ENCODE assay signal across 22 cellular contexts in the genomic region with DNA sequence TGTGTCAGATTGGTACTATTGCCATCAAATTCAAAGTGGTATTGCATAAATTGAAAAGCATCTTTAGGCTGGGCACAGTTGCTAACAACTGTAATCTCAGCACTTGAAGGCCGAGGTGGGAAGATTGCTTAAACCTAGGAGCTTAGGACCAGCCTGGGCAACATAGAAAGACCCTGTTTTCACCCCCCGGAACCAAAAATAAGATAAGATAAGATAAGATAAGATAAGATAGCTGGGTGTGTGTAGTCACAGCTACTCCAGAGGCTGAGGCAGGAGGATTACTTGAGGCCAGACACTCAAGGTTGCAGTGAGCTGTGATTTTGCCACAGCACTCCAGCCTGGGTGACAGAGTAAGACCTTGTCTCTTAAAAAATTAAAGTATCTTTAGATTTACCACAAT.
"Had no signal": no experiment of that assay in that cellular context is flagged by ENCODE, and none has a peak within 500 bp of the region (broad histone marks: within the 10 kb centered on the region; RNA-seq: fewer than 3 reads in every experiment).

No MANE protein-coding gene starts in this region.

- H3K27me3 ChIP-seq: colonic mucosa, esophagus squamous epithelium, gastrocnemius medialis, heart right ventricle had no signal

- H3K4me1 Mint-ChIP-seq: endodermal cell; naive thymus-derived CD4-positive, alpha-beta T cell had no signal

- H3K36me3 ChIP-seq: colonic mucosa, esophagus squamous epithelium, gastrocnemius medialis, heart right ventricle, left lung, lower lobe of right lung had no signal

- DNase-seq: colonic mucosa; cortex of kidney; effector CD8-positive, alpha-beta T cell; effector memory CD8-positive, alpha-beta T cell; endodermal cell; esophagus squamous epithelium; foreskin fibroblast; gastrocnemius medialis; glutamatergic neuron; head of caudate nucleus; heart right ventricle; hippocampal formation; left cardiac atrium; left lung; left ventricle myocardium superior; lower lobe of right lung; mesenchymal stem cell; midbrain; naive thymus-derived CD4-positive, alpha-beta T cell had no signal

- H3K27me3 Mint-ChIP-seq: dendritic cell treated with granulocyte-macrophage colony-stimulating factor and Interleukin-4, amounts not matched to agents 40 ng/mL and 50 ng/mL, for 4 days; effector memory CD8-positive, alpha-beta T cell had no signal

- H3K27ac ChIP-seq: colonic mucosa, epithelial cell of prostate, esophagus squamous epithelium, gastrocnemius medialis, heart right ventricle, left lung, lower lobe of right lung had no signal

- H3K4me3 Mint-ChIP-seq: dendritic cell treated with granulocyte-macrophage colony-stimulating factor and Interleukin-4, amounts not matched to agents 40 ng/mL and 50 ng/mL, for 4 days; effector memory CD8-positive, alpha-beta T cell; endodermal cell; naive thymus-derived CD4-positive, alpha-beta T cell had no signal

- H3K36me3 Mint-ChIP-seq: naive thymus-derived CD4-positive, alpha-beta T cell had no signal

- ATAC-seq: effector memory CD8-positive, alpha-beta T cell; esophagus mucosa; gastrocnemius medialis; heart right ventricle; left cardiac atrium; left lung; left ventricle myocardium superior; lower lobe of right lung; naive thymus-derived CD4-positive, alpha-beta T cell had no signal

- H3K27ac Mint-ChIP-seq: dendritic cell treated with granulocyte-macrophage colony-stimulating factor and Interleukin-4, amounts not matched to agents 40 ng/mL and 50 ng/mL, for 4 days; effector memory CD8-positive, alpha-beta T cell; endodermal cell; naive thymus-derived CD4-positive, alpha-beta T cell had no signal

- H3K4me1 ChIP-seq: colonic mucosa, esophagus squamous epithelium, gastrocnemius medialis, heart right ventricle, left lung, lower lobe of right lung had no signal

- H3K4me3 ChIP-seq: colonic mucosa, esophagus squamous epithelium, gastrocnemius medialis, heart right ventricle, left lung, lower lobe of right lung had no signal

- H3K9me3 ChIP-seq: colonic mucosa, esophagus squamous epithelium, gastrocnemius medialis, lower lobe of right lung had no signal
